In genomic region chr19:40444181-40445005, GRCh38 we compare ENCODE assay signal across 8 cellular contexts. TPM values are rescaled to one million over a fixed set of nuclear protein-coding genes. Genes with fewer than 3 reads are reported as not detected.
DNase-seq lines count a peak whose midpoint lies in the region; ATAC-seq and TF ChIP-seq lines count a peak whose summit lies in the region.

Gene SERTAD3, minus strand, starts transcription at chr19:40444335. Its CDS starts 2,255 bp downstream, at chr19:40442080.

- H3K27ac Mint-ChIP-seq in CD4-positive, alpha-beta T cell = peak within 1 kb of the TSS; percentile 86

- H3K9me3 ChIP-seq in CD4-positive, alpha-beta T cell (ENCODE audit: control insufficient read depth, low read length) = no peaks in the 10 kb centered on the region

- H3K36me3 Mint-ChIP-seq in CD4-positive, alpha-beta T cell (ENCODE audit: low read depth) = peaks cover 29% of the 10 kb centered on the region

- peak; percentile 93 to 97 (median 96) for DNase-seq in CD4-positive, alpha-beta T cell
- peak; percentile 92 for DNase-seq in NCI-H774 (lab: John Stamatoyannopoulos, UW)
- peak; percentile 95 for DNase-seq in activated CD4-positive, alpha-beta T cell treated with anti-CD3 and anti-CD28 coated beads, Interleukin-2, amount 50 U/mL, for 4 hours
- peak; percentile 81 to 97 for DNase-seq in dermis microvascular lymphatic vessel endothelial cell (ENCODE audit: low read depth in 2 of 2)
- peak; percentile 96 to 99 for DNase-seq in lower leg skin (ENCODE audit: low spot score in 2 of 2)
- peak; percentile 95 to 97 for DNase-seq in stimulated activated CD4-positive, alpha-beta T cell treated with anti-CD3 and anti-CD28 coated beads, Interleukin-4, amount 100 ng/mL, for 48 hours (ENCODE audit: low read depth in 2 of 2)

- H3K27me3 ChIP-seq in CD4-positive, alpha-beta T cell (ENCODE audit: control insufficient read depth, insufficient read depth, low read length) = no peaks in the 10 kb centered on the region

- H3K4me3 ChIP-seq in lower leg skin (ENCODE audit: low read depth, poor library complexity, severe bottlenecking) = peak within 1 kb of the TSS; percentile 90

- H3K27ac ChIP-seq in CD4-positive, alpha-beta T cell (ENCODE audit: low read depth, low read length) = peak within 1 kb of the TSS; percentile 81

- CTCF ChIA-PET in CD4-positive, alpha-beta T cell (lab: Charles Lee) = interaction anchor here (0.7 to 4.2 kb wide), 3 partner anchors 20 to 42 kb away, joined by 3 to 32 read pairs (median 5); partner anchors contain the start of gene BLVRB

- H3K4me1 Mint-ChIP-seq in CD4-positive, alpha-beta T cell (ENCODE audit: low read depth) = peaks cover 18% of the 10 kb centered on the region

- no peaks in the 10 kb centered on the region for H3K9me3 Mint-ChIP-seq in CD4-positive, alpha-beta T cell

- peak within 1 kb of the TSS; percentile 96 for H3K4me3 Mint-ChIP-seq in CD4-positive, alpha-beta T cell

- ATAC-seq in CD4-positive, alpha-beta T cell (ENCODE audit: poor library complexity) = peak; percentile 66
- peak; percentile 72 for ATAC-seq in GM19397 (IDR thresholded peaks at IDR 0.05; ENCODE audit: unreplicated experiment)
- ATAC-seq in HG03565 (IDR thresholded peaks at IDR 0.05; ENCODE audit: unreplicated experiment) = peak; percentile 50

- TF ChIP-seq CTCF in CD4-positive, alpha-beta T cell (IDR thresholded peaks at IDR 0.05) = no peak
- TF ChIP-seq CTCF in lower leg skin (IDR thresholded peaks at IDR 0.05) = no peak

- no peaks in the 10 kb centered on the region for H3K27me3 Mint-ChIP-seq in CD4-positive, alpha-beta T cell

- POLR2A ChIA-PET in CD4-positive, alpha-beta T cell (lab: Charles Lee) = interaction anchor here (0.8 to 4.6 kb wide), 10 partner anchors 9 to 361 kb away, joined by 3 to 71 read pairs (median 16); partner anchors contain the start of genes BLVRB, C19orf47, PLD3 and SERTAD1

- intact Hi-C loops in CD4-positive, alpha-beta T cell (cut with DNase I, micrococcal nuclease) = loop anchor here (1.0 to 10.0 kb wide), 10 partner anchors 19 to 620 kb away; partner anchors contain the start of genes AKT2 (in 1 of the 2), BLVRB (in 1 of the 2), C19orf47 (in 1 of the 2) and PLD3 (in 1 of the 2)
- intact Hi-C loops in lower leg skin (cut with DNase I; ENCODE audit: low total_unique reads) = no loop called here

- TF ChIP-seq POLR2A in lower leg skin (IDR thresholded peaks at IDR 0.05) = peak in 1 of 2 donors; percentile 68

- WGBS in lower leg skin, 2 donors = 0 to 1% methylated on average over 27 to 37 of the region's 74 CpGs

RNA-seq across cellular contexts. Expression of gene SERTAD3, which starts in this region (rescaled TPM):
- 10 to 100 TPM; 17.4 to 19.2 TPM for total RNA-seq in CD4-positive, alpha-beta T cell
- total RNA-seq in dermis microvascular lymphatic vessel endothelial cell = 18.0 and 24.1 TPM in 2 replicates
- 10 to 100 TPM; 20.5 to 26.5 (median 25.0) TPM for total RNA-seq in lower leg skin

Comparison
In these comparisons a context has a peak if more than half of its experiments do, and no peak if none do; other contexts are left out.
1. Peak in every context shown above with its lines: DNase-seq, ATAC-seq, H3K4me3 ChIP-seq and H3K27ac ChIP-seq.